ENCODE assay signal across 2 cellular contexts in genomic region chr7:103637726-103638125, GRCh38.
TF ChIP-seq lines count a peak whose summit lies in the region.

No MANE protein-coding gene starts in this region.

TF ChIP-seq in SK-N-SH, 30 proteins besides CTCF, POLR2A, EP300 and RAD21 (continued from another document):
- TF ChIP-seq MAX (IDR thresholded peaks at IDR 0.05; ENCODE audit: low read depth) (no peak), FOXJ3 (CRISPR knock-in tag; IDR thresholded peaks at IDR 0.05) (no peak), RCOR1 (IDR thresholded peaks at IDR 0.05; ENCODE audit: low read length) (no peak), JUND (IDR thresholded peaks at IDR 0.05) (0 out of 2 replicates have a peak, but pooled peaks have one; percentile 18)

TF ChIP-seq in SK-N-SH treated with all-trans-retinoic acid at 6 μM for 48 hours, 23 proteins besides CTCF, POLR2A, EP300 and RAD21 (continued from another document):
- TF ChIP-seq TSHZ2 (CRISPR knock-in tag; IDR thresholded peaks at IDR 0.05), result no peak
- no peak for TF ChIP-seq ZNF70 (CRISPR knock-in tag; IDR thresholded peaks at IDR 0.05)
- TF ChIP-seq SNAI2 (CRISPR knock-in tag; IDR thresholded peaks at IDR 0.05), result no peak
- TF ChIP-seq TCF4 (CRISPR knock-in tag; IDR thresholded peaks at IDR 0.05; ENCODE audit: borderline replicate concordance), result no peak
- TF ChIP-seq ESRRG (CRISPR knock-in tag; IDR thresholded peaks at IDR 0.05), result no peak
- TF ChIP-seq ZFP3 (CRISPR knock-in tag; IDR thresholded peaks at IDR 0.05), result no peak
- no peak for TF ChIP-seq ZFP30 (CRISPR knock-in tag; IDR thresholded peaks at IDR 0.05)
- no peak for TF ChIP-seq BACH2 (CRISPR knock-in tag; IDR thresholded peaks at IDR 0.05; ENCODE audit: borderline replicate concordance)
- TF ChIP-seq RARB (CRISPR knock-in tag; IDR thresholded peaks at IDR 0.05), result no peak
- TF ChIP-seq ARNTL (CRISPR knock-in tag; IDR thresholded peaks at IDR 0.05; ENCODE audit: borderline replicate concordance, low read depth), result no peak
- TF ChIP-seq ZNF565 (CRISPR knock-in tag; conservative IDR thresholded peaks at IDR 0.05; ENCODE audit: low read depth), result no peak
- no peak for TF ChIP-seq PPARA (CRISPR knock-in tag; IDR thresholded peaks at IDR 0.05; ENCODE audit: borderline replicate concordance)
- TF ChIP-seq ZNF8 (CRISPR knock-in tag; IDR thresholded peaks at IDR 0.05), result no peak
- no peak for TF ChIP-seq CREB5 (CRISPR knock-in tag; IDR thresholded peaks at IDR 0.05; ENCODE audit: low read depth)
